ENCODE assay signal across 24 cellular contexts in the genomic region with DNA sequence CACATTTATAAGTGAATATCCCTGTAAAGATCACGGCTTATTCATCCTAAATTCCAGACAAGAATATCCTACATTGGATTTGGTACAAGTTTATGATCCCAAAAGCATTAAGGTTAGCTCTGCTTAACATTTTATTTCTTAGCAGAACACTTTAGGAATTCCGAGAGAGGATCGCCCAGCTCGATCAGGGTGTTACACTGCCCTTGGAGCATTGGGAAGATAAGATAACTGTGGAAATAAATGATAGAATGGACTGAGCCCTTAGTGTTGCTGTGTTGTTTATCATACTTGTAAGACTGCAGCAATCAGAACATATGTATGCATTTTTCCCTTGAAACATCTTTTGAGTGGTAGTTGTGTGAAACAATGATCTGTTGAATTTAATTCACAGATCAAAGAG.
DNase-seq lines count a peak whose midpoint lies in the region; ATAC-seq and TF ChIP-seq lines count a peak whose summit lies in the region.
"Had no signal": no experiment of that assay in that cellular context is flagged by ENCODE, and none has a peak within 500 bp of the region (broad histone marks: within the 10 kb centered on the region; RNA-seq: fewer than 3 reads in every experiment).

No MANE protein-coding gene starts in this region.

- H3K27ac ChIP-seq in tibial artery (peak overlapping the region; percentile 76 to 84), mammary epithelial cell (ENCODE audit: insufficient read depth, low read depth, low read length) (no peak overlapping the region)
- no peak overlapping the region for H3K27ac ChIP-seq in CD8-positive, alpha-beta T cell (ENCODE audit: low read depth, low read length)
- H3K27ac ChIP-seq: foreskin keratinocyte had no signal

- TF ChIP-seq CTCF in HFFc6 (IDR thresholded peaks at IDR 0.05) (no peak), chondrocyte (IDR thresholded peaks at IDR 0.05) (no peak), mesothelial cell of epicardium (IDR thresholded peaks at IDR 0.05; ENCODE audit: unreplicated experiment) (no peak), tibial artery (IDR thresholded peaks at IDR 0.05) (no peak), mammary epithelial cell (conservative IDR thresholded peaks at IDR 0.05 in 1 of 2, IDR thresholded peaks at IDR 0.05 in 1 of 2; ENCODE audit: extremely low read depth in 1 of 2, insufficient read depth in 1 of 2, low read depth in 1 of 2, low read length in 2 of 2) (no peak)
- TF ChIP-seq CTCF in CD8-positive, alpha-beta T cell (IDR thresholded peaks at IDR 0.05) = no peak

- H3K9me3 ChIP-seq in tibial artery (no peaks in the 10 kb centered on the region), mammary epithelial cell (replicated peaks; ENCODE audit: insufficient read depth, low read length) (no peaks in the 10 kb centered on the region)
- H3K9me3 ChIP-seq in CD8-positive, alpha-beta T cell (ENCODE audit: low read length) = no peaks in the 10 kb centered on the region
- H3K9me3 ChIP-seq: breast epithelium had no signal

- ATAC-seq in CD8-positive, alpha-beta T cell = no peak
- ATAC-seq in HG02623 (IDR thresholded peaks at IDR 0.05; ENCODE audit: unreplicated experiment) = no peak
- ATAC-seq: foreskin keratinocyte; stimulated activated naive CD8-positive, alpha-beta T cell treated with anti-CD3 and anti-CD28 coated beads, Interleukin-15, Interleukin-2, amounts not matched to agents 100 U/mL and 50 U/mL, for 24 hours had no signal

- H3K4me1 ChIP-seq in tibial artery (peaks cover 0 to 26% (median 16%) of the 10 kb centered on the region in 4 donors), mammary epithelial cell (ENCODE audit: insufficient read depth, low read length) (peaks cover 7% of the 10 kb centered on the region)
- no peaks in the 10 kb centered on the region for H3K4me1 ChIP-seq in CD8-positive, alpha-beta T cell (ENCODE audit: insufficient read depth, low read length)
- H3K4me1 ChIP-seq: breast epithelium had no signal

- no peak overlapping the region for H3K9ac ChIP-seq in mammary epithelial cell (ENCODE audit: insufficient read depth, low read length)

- H3K9me3 Mint-ChIP-seq in HFFc6 = no peaks in the 10 kb centered on the region
- no peaks in the 10 kb centered on the region for H3K9me3 Mint-ChIP-seq in chondrocyte (ENCODE audit: low read depth)
- H3K9me3 Mint-ChIP-seq in mesothelial cell of epicardium = no peaks in the 10 kb centered on the region
- no peaks in the 10 kb centered on the region for H3K9me3 Mint-ChIP-seq in CD8-positive, alpha-beta T cell
- H3K9me3 Mint-ChIP-seq: activated naive CD8-positive, alpha-beta T cell treated with anti-CD3 and anti-CD28 coated beads, Interleukin-2, amount 10 ng/mL, durations not matched to agents 7 days and 5 days; nephron progenitor cell; type B pancreatic cell had no signal

- no peaks in the 10 kb centered on the region for H3K79me2 ChIP-seq in mammary epithelial cell (ENCODE audit: insufficient read depth, low read length)

- no peaks in the 10 kb centered on the region for H4K20me1 ChIP-seq in mammary epithelial cell (ENCODE audit: insufficient read depth, low read length)

- dilution Hi-C loops in mammary epithelial cell (cut with HindIII; ENCODE audit: low sequenced_read_pairs) = no loop called here

- BruUV-seq in mammary epithelial cell (replicated peaks; lab: Mats Ljungman, UMichigan) = no TSS peak

- H2AFZ ChIP-seq in mammary epithelial cell (ENCODE audit: low read depth, low read length) = no peak overlapping the region

- H3K27me3 ChIP-seq in tibial artery = no peaks in the 10 kb centered on the region
- H3K27me3 ChIP-seq in CD8-positive, alpha-beta T cell (ENCODE audit: insufficient read depth, low read length) = no peaks in the 10 kb centered on the region
- no peaks in the 10 kb centered on the region for H3K27me3 ChIP-seq in mammary epithelial cell (ENCODE audit: insufficient read depth, low read length)
- H3K27me3 ChIP-seq: breast epithelium, foreskin keratinocyte had no signal

- intact Hi-C loops in tibial artery (cut with DNase I; ENCODE audit: low total_unique reads) = no loop called here
- intact Hi-C loops in CD8-positive, alpha-beta T cell (cut with DNase I, micrococcal nuclease) = loop anchor here in 1 of 2 experiments (10.0 kb wide), 1 partner anchor 538 kb away; no protein-coding TSS in a partner anchor
- intact Hi-C loops in mammary epithelial cell (cut with micrococcal nuclease) = no loop called here

- DNase-seq in HFFc6 (no peak), chondrocyte (ENCODE audit: low spot score) (no peak), mesothelial cell of epicardium (ENCODE audit: low spot score in 2 of 2, unreplicated experiment in 2 of 2) (no peak), tibial artery (no peak), mammary epithelial cell (no peak)
- DNase-seq in CD8-positive, alpha-beta T cell = no peak
- DNase-seq: activated naive CD8-positive, alpha-beta T cell treated with anti-CD3 and anti-CD28 coated beads, Interleukin-2, amount 10 ng/mL, durations not matched to agents 7 days and 5 days; COR-L47; dermis blood vessel endothelial cell; foreskin keratinocyte; KG1; midbrain; NCI-H146; NCI-H2171; NCI-H526 treated with DMSO at 0.1 percent for 48 hours; nephron progenitor cell; posterior cingulate gyrus; small intestine; stimulated activated CD4-positive, alpha-beta T cell treated with anti-CD3 and anti-CD28 coated beads, Interleukin-2, amount 100 ng/mL, for 48 hours; stimulated activated naive CD8-positive, alpha-beta T cell treated with anti-CD3 and anti-CD28 coated beads, Interleukin-15, Interleukin-2, amounts not matched to agents 100 U/mL and 50 U/mL, for 24 hours; SW 1271 had no signal

- WGBS in mammary epithelial cell (ENCODE audit: low coverage, missing lambda C conversion rate) = 98% methylated on average over 4 of the region's 4 CpGs

- H3K27ac Mint-ChIP-seq in HFFc6 (peak overlapping the region; percentile 99), chondrocyte (ENCODE audit: unreplicated experiment) (peak overlapping the region; percentile 92), mesothelial cell of epicardium (peak overlapping the region; percentile 91)
- no peak overlapping the region for H3K27ac Mint-ChIP-seq in CD8-positive, alpha-beta T cell
- H3K27ac Mint-ChIP-seq: activated naive CD8-positive, alpha-beta T cell treated with anti-CD3 and anti-CD28 coated beads, Interleukin-2, amount 10 ng/mL, durations not matched to agents 7 days and 5 days; nephron progenitor cell had no signal

- H3K27me3 Mint-ChIP-seq in HFFc6 (ENCODE audit: insufficient read depth) (no peaks in the 10 kb centered on the region), chondrocyte (ENCODE audit: low read depth) (no peaks in the 10 kb centered on the region), mesothelial cell of epicardium (ENCODE audit: low read depth) (no peaks in the 10 kb centered on the region)
- no peaks in the 10 kb centered on the region for H3K27me3 Mint-ChIP-seq in CD8-positive, alpha-beta T cell (ENCODE audit: low read depth)
- H3K27me3 Mint-ChIP-seq: activated naive CD8-positive, alpha-beta T cell treated with anti-CD3 and anti-CD28 coated beads, Interleukin-2, amount 10 ng/mL, durations not matched to agents 7 days and 5 days had no signal

- no peaks in the 10 kb centered on the region for H3K36me3 ChIP-seq in tibial artery
- H3K36me3 ChIP-seq in CD8-positive, alpha-beta T cell (ENCODE audit: insufficient read depth, low read length) = no peaks in the 10 kb centered on the region
- no peaks in the 10 kb centered on the region for H3K36me3 ChIP-seq in mammary epithelial cell (ENCODE audit: insufficient read depth, low read length)
- H3K36me3 ChIP-seq: breast epithelium had no signal

- H3K36me3 Mint-ChIP-seq in HFFc6 (ENCODE audit: low read depth) = peaks cover 6% of the 10 kb centered on the region; the same call in 1 of the 2 replicates
- no peaks in the 10 kb centered on the region for H3K36me3 Mint-ChIP-seq in chondrocyte (ENCODE audit: low read depth)
- H3K36me3 Mint-ChIP-seq in mesothelial cell of epicardium = no peaks in the 10 kb centered on the region
- H3K36me3 Mint-ChIP-seq in CD8-positive, alpha-beta T cell = no peaks in the 10 kb centered on the region
- H3K36me3 Mint-ChIP-seq: activated naive CD8-positive, alpha-beta T cell treated with anti-CD3 and anti-CD28 coated beads, Interleukin-2, amount 10 ng/mL, durations not matched to agents 7 days and 5 days; type B pancreatic cell had no signal

- CTCF ChIA-PET in CD8-positive, alpha-beta T cell (lab: Charles Lee) = no interaction called here
- CTCF ChIA-PET in mammary epithelial cell (lab: Charles Lee; ENCODE audit: low non-redundant PET) = no interaction called here

- no peak overlapping the region for H3K4me2 ChIP-seq in mammary epithelial cell (ENCODE audit: insufficient read depth, low read depth, low read length)

- in situ Hi-C loops in mammary epithelial cell (cut with MboI; ENCODE audit: low sequenced_read_pairs in 2 of 2) = no loop called here

- H3K4me3 ChIP-seq in tibial artery = no peak overlapping the region
- H3K4me3 ChIP-seq in CD8-positive, alpha-beta T cell (ENCODE audit: low read depth, low read length) = no peak overlapping the region
- H3K4me3 ChIP-seq in mammary epithelial cell (replicated peaks in 1 of 3; ENCODE audit: insufficient read depth in 1 of 3, low read depth in 2 of 3, low read length in 3 of 3) = no peak overlapping the region
- H3K4me3 ChIP-seq: breast epithelium had no signal

- POLR2A ChIA-PET in CD8-positive, alpha-beta T cell (lab: Charles Lee) = no interaction called here

- H3K4me3 Mint-ChIP-seq in HFFc6 (peak overlapping the region; percentile 80), chondrocyte (ENCODE audit: unreplicated experiment) (no peak overlapping the region), mesothelial cell of epicardium (no peak overlapping the region)
- H3K4me3 Mint-ChIP-seq in CD8-positive, alpha-beta T cell = no peak overlapping the region
- H3K4me3 Mint-ChIP-seq: activated naive CD8-positive, alpha-beta T cell treated with anti-CD3 and anti-CD28 coated beads, Interleukin-2, amount 10 ng/mL, durations not matched to agents 7 days and 5 days; nephron progenitor cell had no signal

- H3K4me1 Mint-ChIP-seq in HFFc6 (ENCODE audit: low read depth) (peaks cover 65% of the 10 kb centered on the region), chondrocyte (ENCODE audit: low read depth) (peaks cover 40% of the 10 kb centered on the region), mesothelial cell of epicardium (peaks cover 67% of the 10 kb centered on the region)
- no peaks in the 10 kb centered on the region for H3K4me1 Mint-ChIP-seq in CD8-positive, alpha-beta T cell (ENCODE audit: low read depth)
- H3K4me1 Mint-ChIP-seq: activated naive CD8-positive, alpha-beta T cell treated with anti-CD3 and anti-CD28 coated beads, Interleukin-2, amount 10 ng/mL, durations not matched to agents 7 days and 5 days had no signal

Comparison
In these comparisons a context has a peak if more than half of its experiments do, and no peak if none do; other contexts are left out.
1. H3K27ac ChIP-seq: peak in tibial artery (2 of 2); none in CD8-positive, alpha-beta T cell (single experiment) and mammary epithelial cell (single experiment).